In the genomic region with DNA sequence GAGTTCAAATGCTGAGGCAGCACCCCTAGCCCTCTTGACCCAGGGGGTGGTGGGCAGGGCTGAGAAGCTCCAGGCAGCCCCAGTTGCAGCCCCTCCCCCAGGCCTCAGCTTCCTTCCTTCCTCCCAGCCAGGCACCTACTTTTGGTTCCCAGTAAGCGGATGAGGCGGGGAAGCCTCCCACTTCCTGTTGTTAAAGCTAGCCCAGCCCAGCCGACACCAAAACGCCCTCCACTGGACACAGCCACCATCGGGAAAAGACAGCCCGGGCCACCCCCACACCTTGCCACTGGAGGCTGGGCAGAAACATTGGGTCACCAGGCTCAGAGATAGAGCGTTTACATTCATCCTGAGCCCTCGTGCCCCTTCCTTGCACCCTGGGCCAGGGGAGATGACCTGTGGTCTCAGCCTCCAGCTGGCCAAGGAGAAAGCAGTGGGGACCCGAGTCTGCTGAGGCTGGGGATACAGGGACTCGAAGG, we compare ENCODE assay signal across 8 cellular contexts. TPM values are rescaled to one million over a fixed set of nuclear protein-coding genes. Genes with fewer than 3 reads are reported as not detected.
DNase-seq lines count a peak whose midpoint lies in the region; ATAC-seq and TF ChIP-seq lines count a peak whose summit lies in the region.

No MANE protein-coding gene starts in this region.

- H3K4me1 Mint-ChIP-seq in T-helper 17 cell (peaks cover 49% of the 10 kb centered on the region), chondrocyte (ENCODE audit: low read depth) (peaks cover 53% of the 10 kb centered on the region)

- H3K36me3 Mint-ChIP-seq in T-helper 17 cell (ENCODE audit: low read depth) (peaks cover 5% of the 10 kb centered on the region), chondrocyte (ENCODE audit: low read depth) (peaks cover 19% of the 10 kb centered on the region)

- no peaks in the 10 kb centered on the region for H3K27me3 ChIP-seq in layer of hippocampus (ENCODE audit: control insufficient read depth, insufficient read depth, low read length)

- H3K27ac Mint-ChIP-seq in T-helper 17 cell (peak overlapping the region; percentile 94), chondrocyte (ENCODE audit: unreplicated experiment) (peak overlapping the region; percentile 95)

- H3K4me3 Mint-ChIP-seq in T-helper 17 cell (peak overlapping the region; percentile 93), chondrocyte (ENCODE audit: unreplicated experiment) (peak overlapping the region; percentile 84)

- H3K27ac ChIP-seq in layer of hippocampus (ENCODE audit: low read depth, low read length): peak overlapping the region; percentile 94

- no peak for ATAC-seq in T-helper 17 cell
- no peak for ATAC-seq in HG03139 (IDR thresholded peaks at IDR 0.05; ENCODE audit: unreplicated experiment)

- DNase-seq in activated gamma-delta T cell treated with Interleukin-2 at 50 U/mL for 16 hours (peak; percentile 45), activated gamma-delta T cell (lab: John Stamatoyannopoulos, UW) (no peak), T-helper 17 cell (peak in 2 of 3 donors; percentile 32 to 38), chondrocyte (ENCODE audit: low spot score) (no peak), middle frontal gyrus (ENCODE audit: extremely low spot score, low spot score) (no peak)
- peak; percentile 61 for DNase-seq in stimulated activated CD4-positive, alpha-beta T cell treated with anti-CD3 and anti-CD28 coated beads, Interleukin-15, amount 100 ng/mL, for 24 hours

- H3K9me3 Mint-ChIP-seq in chondrocyte (ENCODE audit: low read depth): no peaks in the 10 kb centered on the region

- peak; percentile 77 for TF ChIP-seq CTCF in chondrocyte (IDR thresholded peaks at IDR 0.05)

- H3K27me3 Mint-ChIP-seq in T-helper 17 cell: no peaks in the 10 kb centered on the region
- H3K27me3 Mint-ChIP-seq in chondrocyte (ENCODE audit: low read depth): no peaks in the 10 kb centered on the region

- no peaks in the 10 kb centered on the region for H3K9me3 ChIP-seq in T-helper 17 cell (ENCODE audit: control insufficient read depth, low read length, poor library complexity, severe bottlenecking)

RNA-seq across cellular contexts. Expression of a gene that starts 3.5 kb away (rescaled TPM):
- total RNA-seq in T-helper 17 cell: 10 to 100 TPM; 15.8 to 18.6 TPM
- total RNA-seq in chondrocyte: 32.5 to 33.6 TPM (median 33.3 TPM) in 3 replicates

RNA-seq across cellular contexts. Expression of a gene that starts 57.2 kb away (rescaled TPM):
- total RNA-seq in T-helper 17 cell (1,000 to 10,000 TPM; 1,359 to 1,493 TPM), chondrocyte (610 to 772 TPM (median 621 TPM) in 3 replicates)

Comparison
In these comparisons a context has a peak if more than half of its experiments do, and no peak if none do; other contexts are left out.
1. DNase-seq: peak in activated gamma-delta T cell treated with Interleukin-2 at 50 U/mL for 16 hours (single experiment), T-helper 17 cell (2 of 3) and stimulated activated CD4-positive, alpha-beta T cell treated with anti-CD3 and anti-CD28 coated beads, Interleukin-15, amount 100 ng/mL, for 24 hours (single experiment); none in activated gamma-delta T cell (single experiment), chondrocyte (single experiment) and middle frontal gyrus (single experiment).